Comparison of ENCODE assay signal across 9 cellular contexts in genomic region chr22:50199251-50199721, GRCh38. TPM values are rescaled to one million over a fixed set of nuclear protein-coding genes. Genes with fewer than 3 reads are reported as not detected.
A peak's percentile ranks its signal among the peaks of the same experiment; 100 is the strongest.
DNase-seq lines count a peak whose midpoint lies in the region; ATAC-seq and TF ChIP-seq lines count a peak whose summit lies in the region.
"Had no signal": no experiment of that assay in that cellular context is flagged by ENCODE, and none has a peak within 500 bp of the region (broad histone marks: within the 10 kb centered on the region; RNA-seq: fewer than 3 reads in every experiment).

No MANE protein-coding gene starts in this region.

- intact Hi-C loops in head of caudate nucleus (cut with DNase I) = loop anchor here (10.0 kb wide), 1 partner anchor 234 kb away; the partner anchor contains the start of gene PIM3

- peak overlapping the region in 1 of 2 donors; percentile 68 for H3K4me3 ChIP-seq in foreskin fibroblast (ENCODE audit: low read depth in 1 of 2, low read length in 2 of 2)

- no peak for DNase-seq in activated T-cell treated with anti-CD3 and anti-CD28 coated beads, Interleukin-2, amount 50 U/mL, for 72 hours
- DNase-seq in activated T-cell treated with anti-CD3 and anti-CD28 coated beads for 4 hours = no peak
- DNase-seq in WTC11 (ENCODE audit: low spot score) = no peak
- DNase-seq in head of caudate nucleus = peak in 22 of 42 donors; percentile 38 to 76 (median 58)
- DNase-seq in foreskin fibroblast = no peak
- DNase-seq: NCI-H446 had no signal

- peaks cover 5% of the 10 kb centered on the region in 2 donors for H3K36me3 Mint-ChIP-seq in activated T-cell treated with anti-CD3 and anti-CD28 coated beads, Interleukin-2, amount 50 U/mL, for 72 hours (ENCODE audit: insufficient read depth in 2 of 2)
- H3K36me3 Mint-ChIP-seq in WTC11 = peaks cover 14% of the 10 kb centered on the region
- H3K36me3 Mint-ChIP-seq in stimulated activated memory B cell treated with anti-CD40 and anti-IgM and Interleukin-4, amounts not matched to agents 10 μg/mL and 1 μg/mL and 100 μg/mL, for 72 hours = peaks cover 22% of the 10 kb centered on the region

- peak overlapping the region; percentile 76 to 80 for H3K4me3 Mint-ChIP-seq in activated T-cell treated with anti-CD3 and anti-CD28 coated beads, Interleukin-2, amount 50 U/mL, for 72 hours
- H3K4me3 Mint-ChIP-seq in WTC11 = peak overlapping the region; percentile 67
- H3K4me3 Mint-ChIP-seq in stimulated activated memory B cell treated with anti-CD40 and anti-IgM and Interleukin-4, amounts not matched to agents 10 μg/mL and 1 μg/mL and 100 μg/mL, for 72 hours = peak overlapping the region; percentile 75

- peaks cover 37% of the 10 kb centered on the region for H3K4me1 Mint-ChIP-seq in activated T-cell treated with anti-CD3 and anti-CD28 coated beads, Interleukin-2, amount 50 U/mL, for 72 hours (ENCODE audit: low read depth)
- H3K4me1 Mint-ChIP-seq in WTC11 = peaks cover 12% of the 10 kb centered on the region
- H3K4me1 Mint-ChIP-seq in stimulated activated memory B cell treated with anti-CD40 and anti-IgM and Interleukin-4, amounts not matched to agents 10 μg/mL and 1 μg/mL and 100 μg/mL, for 72 hours = peaks cover 34% of the 10 kb centered on the region

- POLR2A ChIA-PET in WTC11 (lab: Charles Lee) = no interaction called here

- CTCF ChIA-PET in WTC11 (lab: Charles Lee) = interaction anchor here (0.9 to 1.0 kb wide), 3 partner anchors 8 to 38 kb away, joined by 3 to 7 read pairs (median 4); no protein-coding TSS in a partner anchor

- TF ChIP-seq CTCF in WTC11 (IDR thresholded peaks at IDR 0.05) (no peak), foreskin fibroblast (IDR thresholded peaks at IDR 0.05; ENCODE audit: low read depth, low read length) (no peak)

- no peak overlapping the region for H3K27ac Mint-ChIP-seq in activated T-cell treated with anti-CD3 and anti-CD28 coated beads, Interleukin-2, amount 50 U/mL, for 72 hours
- peak overlapping the region; percentile 94 for H3K27ac Mint-ChIP-seq in WTC11
- peak overlapping the region; percentile 76 for H3K27ac Mint-ChIP-seq in stimulated activated memory B cell treated with anti-CD40 and anti-IgM and Interleukin-4, amounts not matched to agents 10 μg/mL and 1 μg/mL and 100 μg/mL, for 72 hours

- no peak for ATAC-seq in activated T-cell treated with anti-CD3 and anti-CD28 coated beads, Interleukin-2, amount 50 U/mL, for 72 hours (replicated peaks in 1 of 2)
- no peak for ATAC-seq in WTC11
- ATAC-seq in stimulated activated memory B cell treated with anti-CD40 and anti-IgM and Interleukin-4, amounts not matched to agents 10 μg/mL and 1 μg/mL and 100 μg/mL, for 72 hours = no peak
- ATAC-seq in GM21447 (IDR thresholded peaks at IDR 0.05; ENCODE audit: unreplicated experiment) = no peak
- ATAC-seq in HG03432 (IDR thresholded peaks at IDR 0.05; ENCODE audit: unreplicated experiment) = no peak

- no peaks in the 10 kb centered on the region for H3K9me3 Mint-ChIP-seq in activated T-cell treated with anti-CD3 and anti-CD28 coated beads, Interleukin-2, amount 50 U/mL, for 72 hours
- H3K9me3 Mint-ChIP-seq in WTC11 = peaks cover 4% of the 10 kb centered on the region; the same call in 1 of the 2 replicates
- no peaks in the 10 kb centered on the region for H3K9me3 Mint-ChIP-seq in stimulated activated memory B cell treated with anti-CD40 and anti-IgM and Interleukin-4, amounts not matched to agents 10 μg/mL and 1 μg/mL and 100 μg/mL, for 72 hours

- H3K27me3 Mint-ChIP-seq in activated T-cell treated with anti-CD3 and anti-CD28 coated beads, Interleukin-2, amount 50 U/mL, for 72 hours (ENCODE audit: low read depth) = no peaks in the 10 kb centered on the region
- H3K27me3 Mint-ChIP-seq in WTC11 (ENCODE audit: low read depth) = no peaks in the 10 kb centered on the region
- no peaks in the 10 kb centered on the region for H3K27me3 Mint-ChIP-seq in stimulated activated memory B cell treated with anti-CD40 and anti-IgM and Interleukin-4, amounts not matched to agents 10 μg/mL and 1 μg/mL and 100 μg/mL, for 72 hours

TF ChIP-seq in WTC11, 78 proteins besides CTCF, POLR2A, EP300 and RAD21 (continues in another document):
- TF ChIP-seq AFF4 (CRISPR knock-in tag; IDR thresholded peaks at IDR 0.05; ENCODE audit: borderline replicate concordance) = no peak
- TF ChIP-seq GRHL2 (CRISPR knock-in tag; IDR thresholded peaks at IDR 0.05; ENCODE audit: insufficient replicate concordance, severe bottlenecking) = no peak
- no peak for TF ChIP-seq ZSCAN18 (CRISPR knock-in tag; IDR thresholded peaks at IDR 0.05)
- TF ChIP-seq ZNF219 (CRISPR knock-in tag; IDR thresholded peaks at IDR 0.05; ENCODE audit: borderline replicate concordance) = no peak
- TF ChIP-seq ZNF425 (CRISPR knock-in tag; conservative IDR thresholded peaks at IDR 0.05) = no peak
- no peak for TF ChIP-seq TCF7 (CRISPR knock-in tag; IDR thresholded peaks at IDR 0.05; ENCODE audit: low read depth)
- TF ChIP-seq CBFB (CRISPR knock-in tag; IDR thresholded peaks at IDR 0.05; ENCODE audit: low read depth) = no peak
- no peak for TF ChIP-seq CREM (CRISPR knock-in tag; IDR thresholded peaks at IDR 0.05)

RNA-seq across cellular contexts. Expression of gene SELENOO, which starts 1.5 kb away (rescaled TPM):
- total RNA-seq in activated T-cell treated with anti-CD3 and anti-CD28 coated beads, Interleukin-2, amount 50 U/mL, for 72 hours = 10 to 100 TPM; 17.6 to 19.4 TPM
- 27.0 to 29.8 TPM (median 28.8 TPM) in 3 replicates for total RNA-seq in WTC11 (2021)

RNA-seq across cellular contexts. Expression of gene TRABD, which starts 13.6 kb away (rescaled TPM):
- total RNA-seq in activated T-cell treated with anti-CD3 and anti-CD28 coated beads, Interleukin-2, amount 50 U/mL, for 72 hours = 100 to 1,000 TPM; 108 to 125 TPM
- total RNA-seq in WTC11 (2021) = 79.9 to 90.4 TPM (median 81.3 TPM) in 3 replicates

RNA-seq across cellular contexts. Expression of gene PANX2, which starts 28.8 kb away (rescaled TPM):
- total RNA-seq in activated T-cell treated with anti-CD3 and anti-CD28 coated beads, Interleukin-2, amount 50 U/mL, for 72 hours = 1 to 10 TPM; 3.8 to 8.0 TPM
- total RNA-seq in WTC11 (2021) = 10.2 to 10.7 TPM (median 10.3 TPM) in 3 replicates

RNA-seq across cellular contexts. Expression of gene TUBGCP6, which starts 45.5 kb away (rescaled TPM):
- 10 to 100 TPM; 64.9 to 69.7 TPM for total RNA-seq in activated T-cell treated with anti-CD3 and anti-CD28 coated beads, Interleukin-2, amount 50 U/mL, for 72 hours
- 36.3 to 45.4 TPM (median 40.8 TPM) in 3 replicates for total RNA-seq in WTC11 (2021)

RNA-seq across cellular contexts. Expression of gene HDAC10, which starts 51.8 kb away (rescaled TPM):
- 10 to 100 TPM; 52.1 to 57.4 TPM for total RNA-seq in activated T-cell treated with anti-CD3 and anti-CD28 coated beads, Interleukin-2, amount 50 U/mL, for 72 hours
- total RNA-seq in WTC11 (2021) = 31.9 to 40.9 TPM (median 38.2 TPM) in 3 replicates

Comparison
In these comparisons a context has a peak if more than half of its experiments do, and no peak if none do; other contexts are left out.
1. DNase-seq: peak in head of caudate nucleus (22 of 42); none in activated T-cell treated with anti-CD3 and anti-CD28 coated beads, Interleukin-2, amount 50 U/mL, for 72 hours (0 of 2), activated T-cell treated with anti-CD3 and anti-CD28 coated beads for 4 hours (single experiment), WTC11 (single experiment) and foreskin fibroblast (0 of 2).
2. Peak in every context shown above with its lines, with median percentiles within 50 percentile points of each other: H3K4me3 Mint-ChIP-seq.